ENCODE assay signal across 10 cellular contexts in genomic region chr10:44647877-44648542, GRCh38.
DNase-seq lines count a peak whose midpoint lies in the region; ATAC-seq, FAIRE-seq and TF ChIP-seq lines count a peak whose summit lies in the region.
"Had no signal": no experiment of that assay in that cellular context is flagged by ENCODE, and none has a peak within 500 bp of the region (broad histone marks: within the 10 kb centered on the region; RNA-seq: fewer than 3 reads in every experiment).

No MANE protein-coding gene starts in this region.

- H3K27me3 ChIP-seq in A673 (replicated peaks; ENCODE audit: insufficient read depth, low read depth, low read length, poor library complexity) (no peaks in the 10 kb centered on the region), gastroesophageal sphincter (no peaks in the 10 kb centered on the region)

- no peak for TF ChIP-seq POLR2A in gastroesophageal sphincter (IDR thresholded peaks at IDR 0.05)

- H3K27ac ChIP-seq in A673 (ENCODE audit: low read depth, low read length, poor library complexity, severe bottlenecking) (no peak overlapping the region), gastroesophageal sphincter (no peak overlapping the region)

- H3K4me1 ChIP-seq in A673 (ENCODE audit: insufficient read depth, low read length, poor library complexity, severe bottlenecking), result no peaks in the 10 kb centered on the region
- H3K4me1 ChIP-seq in gastroesophageal sphincter, result peaks cover 0 to 15% (median 0%) of the 10 kb centered on the region in 3 donors

- DNase-seq in A673 (ENCODE audit: low spot score) (peak; percentile 23), NCI-H774 (lab: John Stamatoyannopoulos, UW) (no peak)
- DNase-seq in effector CD8-positive, alpha-beta T cell (lab: John Stamatoyannopoulos, UW), result no peak
- no peak for DNase-seq in activated T-cell treated with anti-CD3 and anti-CD28 coated beads, Interleukin-2, amount 50 U/mL, for 48 hours
- DNase-seq: CD4-positive, alpha-beta memory T cell had no signal

- H3K4me3 ChIP-seq in A673 (ENCODE audit: low read depth, low read length, poor library complexity, severe bottlenecking), result no peak overlapping the region
- H3K4me3 ChIP-seq in gastroesophageal sphincter, result no peak overlapping the region

- BruUV-seq in A673 (replicated peaks; lab: Mats Ljungman, UMichigan), result no TSS peak

- 36 to 52% methylated on average over 7 to 10 of the region's 10 CpGs for WGBS in gastroesophageal sphincter (ENCODE audit: low coverage in 1 of 2), 2 donors

- TF ChIP-seq CTCF in A673 (conservative IDR thresholded peaks at IDR 0.05; ENCODE audit: low read depth, low read length), result no peak
- TF ChIP-seq CTCF in gastroesophageal sphincter (IDR thresholded peaks at IDR 0.05), result no peak

- CTCF ChIA-PET in A673 (lab: Charles Lee), result no interaction called here

- POLR2A ChIA-PET in A673 (lab: Charles Lee; ENCODE audit: low non-redundant PET), result no interaction called here

- no peaks in the 10 kb centered on the region for H3K36me3 ChIP-seq in A673 (ENCODE audit: insufficient read depth, low read length, poor library complexity, severe bottlenecking)
- no peaks in the 10 kb centered on the region for H3K36me3 ChIP-seq in gastroesophageal sphincter

- peak; percentile 75 for FAIRE-seq in endometrium (lab: Jason Lieb, UNC)

- H3K9me3 ChIP-seq in A673 (ENCODE audit: low read depth, low read length, poor library complexity, severe bottlenecking), result no peaks in the 10 kb centered on the region
- no peaks in the 10 kb centered on the region for H3K9me3 ChIP-seq in gastroesophageal sphincter

- intact Hi-C loops in A673 (cut with micrococcal nuclease; ENCODE audit: unreplicated experiment), result no loop called here

- TF ChIP-seq EP300 in gastroesophageal sphincter (IDR thresholded peaks at IDR 0.05), result no peak

- peak; percentile 82 for ATAC-seq in GM19025 (IDR thresholded peaks at IDR 0.05; ENCODE audit: low read depth, unreplicated experiment)
- peak; percentile 78 for ATAC-seq in HG03432 (IDR thresholded peaks at IDR 0.05; ENCODE audit: unreplicated experiment)
- no peak for ATAC-seq in gastroesophageal sphincter
- ATAC-seq: right cardiac atrium had no signal
